Comparison of ENCODE assay signal across 1 cellular context in genomic region chr1:46184920-46185658, GRCh38.
TF ChIP-seq lines count a peak whose summit lies in the region.

No MANE protein-coding gene starts in this region.

TF ChIP-seq in K562, 482 proteins besides CTCF, POLR2A, EP300 and RAD21 (continued from another document):
- TF ChIP-seq TRIM25 (IDR thresholded peaks at IDR 0.05; ENCODE audit: borderline replicate concordance) = no peak
- TF ChIP-seq MLX (CRISPR knock-in tag; conservative IDR thresholded peaks at IDR 0.05) = no peak
- TF ChIP-seq ZNF75A (CRISPR knock-in tag; IDR thresholded peaks at IDR 0.05) = peak; percentile 95
- no peak for TF ChIP-seq KLF16 (IDR thresholded peaks at IDR 0.05)
- TF ChIP-seq HNRNPUL1 (IDR thresholded peaks at IDR 0.05; ENCODE audit: low read length) = no peak
- no peak for TF ChIP-seq MEF2D (tag; conservative IDR thresholded peaks at IDR 0.05; ENCODE audit: low read depth)
- no peak for TF ChIP-seq HOMEZ (CRISPR knock-in tag; IDR thresholded peaks at IDR 0.05)
- peak; percentile 34; the same call in 1 of the 2 replicates for TF ChIP-seq TCF3 (CRISPR knock-in tag; IDR thresholded peaks at IDR 0.05)
- TF ChIP-seq CHAMP1 (IDR thresholded peaks at IDR 0.05) = no peak
- no peak for TF ChIP-seq SMARCB1 (IDR thresholded peaks at IDR 0.05; ENCODE audit: insufficient read length, low read depth)
- TF ChIP-seq PCBP1 (IDR thresholded peaks at IDR 0.05; ENCODE audit: low read depth, low read length, poor library complexity, severe bottlenecking) = no peak
- no peak for TF ChIP-seq FOXJ2 (tag; IDR thresholded peaks at IDR 0.05)
- no peak for TF ChIP-seq KLF10 (CRISPR knock-in tag; IDR thresholded peaks at IDR 0.05)
- TF ChIP-seq FUS (optimal IDR thresholded peaks at IDR 0.05; ENCODE audit: low read depth, low read length) = no peak
- no peak for TF ChIP-seq BRD4 (IDR thresholded peaks at IDR 0.05)
- TF ChIP-seq MYNN (IDR thresholded peaks at IDR 0.05) = no peak; the same call in 1 of the 2 replicates
- no peak for TF ChIP-seq MYNN (CRISPR knock-in tag; IDR thresholded peaks at IDR 0.05)
- TF ChIP-seq SPI1 (IDR thresholded peaks at IDR 0.05; ENCODE audit: borderline replicate concordance, low read depth, low read length) = peak; percentile 22; the same call in 1 of the 2 replicates
- TF ChIP-seq NCOA1 (IDR thresholded peaks at IDR 0.05; ENCODE audit: low read depth) = no peak
- no peak for TF ChIP-seq CBX1 (IDR thresholded peaks at IDR 0.05; ENCODE audit: low read depth)
- no peak for TF ChIP-seq ZC3H8 (IDR thresholded peaks at IDR 0.05)
- no peak for TF ChIP-seq MEIS2 (IDR thresholded peaks at IDR 0.05; ENCODE audit: partially characterized antibody)
- TF ChIP-seq GATA2 (CRISPR knock-in tag; IDR thresholded peaks at IDR 0.05) = peak; percentile 62
- TF ChIP-seq MEF2A (IDR thresholded peaks at IDR 0.05; ENCODE audit: control insufficient read depth, low read depth, low read length) = no peak
- 0 out of 2 replicates have a peak, but pooled peaks have one; percentile 1 for TF ChIP-seq POLR2G (IDR thresholded peaks at IDR 0.05; ENCODE audit: low read depth, low read length)
TF ChIP-seq in K562: peak in this region for 10.
